ENCODE assay signal across 31 cellular contexts in genomic region chrX:119475389-119476101, GRCh38. TPM values are rescaled to one million over a fixed set of nuclear protein-coding genes. Genes with fewer than 3 reads are reported as not detected.
DNase-seq lines count a peak whose midpoint lies in the region; TF ChIP-seq lines count a peak whose summit lies in the region.
"Had no signal": no experiment of that assay in that cellular context is flagged by ENCODE, and none has a peak within 500 bp of the region (broad histone marks: within the 10 kb centered on the region; RNA-seq: fewer than 3 reads in every experiment).

No MANE protein-coding gene starts in this region.

- H3K27me3 ChIP-seq in neural progenitor cell: no peaks in the 10 kb centered on the region
- no peaks in the 10 kb centered on the region for H3K27me3 ChIP-seq in esophagus muscularis mucosa
- H3K27me3 ChIP-seq: cardiac muscle cell, colonic mucosa, transverse colon had no signal

- H4K20me1 ChIP-seq in neural progenitor cell (ENCODE audit: low read depth): no peaks in the 10 kb centered on the region

- H3K36me3 Mint-ChIP-seq in neural progenitor cell: peaks cover 3% of the 10 kb centered on the region

- no peak overlapping the region for H3K27ac Mint-ChIP-seq in neural progenitor cell
- H3K27ac Mint-ChIP-seq: CD4-positive, alpha-beta memory T cell; effector memory CD8-positive, alpha-beta T cell; naive thymus-derived CD4-positive, alpha-beta T cell had no signal

- H3K9me3 ChIP-seq in neural progenitor cell (ENCODE audit: low read depth) (peaks cover 3% of the 10 kb centered on the region), esophagus muscularis mucosa (no peaks in the 10 kb centered on the region)
- H3K9me3 ChIP-seq: colonic mucosa, transverse colon had no signal

- DNase-seq in NCI-H82 (lab: John Stamatoyannopoulos, UW) (peak; percentile 31), NCI-H82 treated with DMSO at 0.1 percent for 48 hours (lab: John Stamatoyannopoulos, UW; ENCODE audit: unreplicated experiment) (no peak), COLO829 (ENCODE audit: low spot score) (peak; percentile 26), RWPE1 (ENCODE audit: low spot score) (peak; percentile 20), epithelial cell of esophagus (ENCODE audit: low read depth) (peak; percentile 52), neural progenitor cell (ENCODE audit: low spot score) (no peak), esophagus muscularis mucosa (ENCODE audit: extremely low spot score) (no peak), medulla oblongata (ENCODE audit: extremely low spot score) (no peak)
- DNase-seq: activated CD4-positive, alpha-beta T cell treated with anti-CD3 and anti-CD28 coated beads for 48 hours; activated CD8-positive, alpha-beta memory T cell treated with anti-CD3 and anti-CD28 coated beads for 24 hours; activated naive CD4-positive, alpha-beta T cell; activated T-cell treated with anti-CD3 and anti-CD28 coated beads, Interleukin-2, amount 50 U/mL, for 1 hour; AML-193; amygdala; CD4-positive, alpha-beta memory T cell; colonic mucosa; effector memory CD8-positive, alpha-beta T cell; EL; GOT3; islet precursor cell; left ventricle myocardium superior; midbrain; naive thymus-derived CD4-positive, alpha-beta T cell; NCI-H187 treated with DMSO at 0.1 percent for 48 hours; NCI-H2171 treated with DMSO at 0.1 percent for 48 hours; NCI-H526; occipital lobe; RPMI8226; transverse colon had no signal

- CTCF ChIA-PET in RWPE1 (lab: Yijun Ruan, JAX): no interaction called here

- no peak overlapping the region for H2AFZ ChIP-seq in neural progenitor cell (replicated peaks)

- H3K27me3 Mint-ChIP-seq in neural progenitor cell (ENCODE audit: insufficient read depth, low read depth): peaks cover 9% of the 10 kb centered on the region
- H3K27me3 Mint-ChIP-seq: CD4-positive, alpha-beta memory T cell; effector memory CD8-positive, alpha-beta T cell had no signal

- TF ChIP-seq CTCF in RWPE1 (conservative IDR thresholded peaks at IDR 0.05; ENCODE audit: low read depth) (no peak), epithelial cell of esophagus (IDR thresholded peaks at IDR 0.05; ENCODE audit: insufficient read depth, low read depth, low read length, missing control alignments) (no peak), neural progenitor cell (IDR thresholded peaks at IDR 0.05) (no peak), esophagus muscularis mucosa (IDR thresholded peaks at IDR 0.05) (no peak)

- H3K4me1 ChIP-seq in neural progenitor cell: no peaks in the 10 kb centered on the region
- peaks cover 0 to 4% (median 0%) of the 10 kb centered on the region in 4 donors for H3K4me1 ChIP-seq in esophagus muscularis mucosa
- H3K4me1 ChIP-seq: colonic mucosa had no signal

- H3K79me2 ChIP-seq in neural progenitor cell (ENCODE audit: low read depth): no peaks in the 10 kb centered on the region

- H3K27ac ChIP-seq in RWPE1 (no peak overlapping the region), neural progenitor cell (no peak overlapping the region), esophagus muscularis mucosa (replicated peaks in 1 of 4) (no peak overlapping the region)
- H3K27ac ChIP-seq: cardiac muscle cell, colonic mucosa, SK-N-MC, transverse colon had no signal

- peaks cover 22% of the 10 kb centered on the region for H3K4me1 Mint-ChIP-seq in neural progenitor cell
- H3K4me1 Mint-ChIP-seq: CD4-positive, alpha-beta memory T cell had no signal

- intact Hi-C loops in esophagus muscularis mucosa (cut with DNase I): no loop called here

- no peak overlapping the region for H3K4me3 Mint-ChIP-seq in neural progenitor cell
- H3K4me3 Mint-ChIP-seq: CD4-positive, alpha-beta memory T cell; effector memory CD8-positive, alpha-beta T cell; naive thymus-derived CD4-positive, alpha-beta T cell had no signal

- peaks cover 12% of the 10 kb centered on the region for H3K9me3 Mint-ChIP-seq in neural progenitor cell
- H3K9me3 Mint-ChIP-seq: CD4-positive, alpha-beta memory T cell; effector memory CD8-positive, alpha-beta T cell; naive thymus-derived CD4-positive, alpha-beta T cell had no signal

- no peaks in the 10 kb centered on the region for H3K36me3 ChIP-seq in neural progenitor cell
- H3K36me3 ChIP-seq in esophagus muscularis mucosa: peaks cover 0 to 10% (median 7%) of the 10 kb centered on the region in 4 donors
- H3K36me3 ChIP-seq: colonic mucosa had no signal

- no peak for TF ChIP-seq POLR2A in esophagus muscularis mucosa (IDR thresholded peaks at IDR 0.05; ENCODE audit: low read depth)

- 69% methylated on average over 11 of the region's 11 CpGs for WGBS in esophagus muscularis mucosa

- no peak overlapping the region for H3K4me3 ChIP-seq in epithelial cell of esophagus (ENCODE audit: low read length)
- H3K4me3 ChIP-seq in neural progenitor cell: no peak overlapping the region
- no peak overlapping the region for H3K4me3 ChIP-seq in esophagus muscularis mucosa
- H3K4me3 ChIP-seq: cardiac muscle cell, colonic mucosa, SK-N-MC, transverse colon had no signal

- no peak for TF ChIP-seq EP300 in esophagus muscularis mucosa (IDR thresholded peaks at IDR 0.05)

- POLR2A ChIA-PET in RWPE1 (lab: Yijun Ruan, JAX; ENCODE audit: low non-redundant PET): no interaction called here

- no peak overlapping the region for H3K4me2 ChIP-seq in neural progenitor cell

- H3F3A ChIP-seq in neural progenitor cell (ENCODE audit: low read depth): no peaks in the 10 kb centered on the region

- H3K9ac ChIP-seq in neural progenitor cell: no peak overlapping the region

RNA-seq across cellular contexts. Expression of gene SLC25A5, which starts 7.3 kb away (rescaled TPM):
- 205 and 289 TPM in 2 replicates for total RNA-seq in neural progenitor cell (ENCODE audit: low replicate concordance)
- total RNA-seq in esophagus muscularis mucosa: 100 to 1,000 TPM; 268 to 328 (median 299) TPM

Comparison
In these comparisons a context has a peak if more than half of its experiments do, and no peak if none do; other contexts are left out.
1. DNase-seq: peak in NCI-H82 (single experiment), COLO829 (single experiment), RWPE1 (single experiment) and epithelial cell of esophagus (single experiment); none in NCI-H82 treated with DMSO at 0.1 percent for 48 hours (single experiment), neural progenitor cell (single experiment), esophagus muscularis mucosa (single experiment) and medulla oblongata (single experiment).